In the genomic region with DNA sequence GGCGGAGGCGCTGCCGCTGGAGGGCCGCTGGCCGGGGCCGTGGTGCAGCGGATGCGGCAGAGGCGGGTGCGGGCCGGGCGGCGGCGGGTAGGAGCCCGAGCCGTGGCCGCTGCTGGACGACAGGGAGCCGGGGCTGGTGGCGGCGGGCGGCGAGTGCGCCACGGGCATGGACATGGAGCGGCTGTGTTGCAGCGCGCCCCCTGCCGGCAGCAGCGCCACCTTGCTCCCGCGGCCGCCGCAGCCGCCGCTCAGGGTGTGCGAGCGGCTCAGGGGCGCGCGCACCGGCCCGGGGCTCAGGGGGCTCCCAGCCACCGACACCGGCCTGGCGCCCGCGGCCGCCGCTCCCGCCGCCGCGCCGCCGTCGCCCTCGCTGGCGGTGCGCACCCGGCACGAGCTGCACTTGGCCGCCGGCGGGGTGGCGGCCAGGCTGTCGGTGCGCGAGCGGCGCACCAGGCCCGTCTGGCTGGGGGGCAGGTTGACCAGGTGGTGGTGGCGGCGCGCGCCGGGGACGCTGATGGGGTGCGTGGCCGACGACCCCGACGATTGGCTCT, we compare ENCODE assay signal across 8 cellular contexts. TPM values are rescaled to one million over a fixed set of nuclear protein-coding genes. Genes with fewer than 3 reads are reported as not detected.
A peak's percentile ranks its signal among the peaks of the same experiment; 100 is the strongest.
DNase-seq lines count a peak whose midpoint lies in the region; ATAC-seq and TF ChIP-seq lines count a peak whose summit lies in the region.

No MANE protein-coding gene starts in this region.

- peak overlapping the region; percentile 80 for H3K4me3 Mint-ChIP-seq in CD8-positive, alpha-beta T cell

- no peak overlapping the region for H3K27ac Mint-ChIP-seq in CD8-positive, alpha-beta T cell

- in situ Hi-C loops in brain microvascular endothelial cell (cut with HindIII; ENCODE audit: low pct_ligation_motif_present, low sequenced_read_pairs): loop anchor here (25.0 kb wide), 1 partner anchor 328 kb away; no protein-coding TSS in a partner anchor

- TF ChIP-seq CTCF in CD8-positive, alpha-beta T cell (IDR thresholded peaks at IDR 0.05): peak; percentile 36
- TF ChIP-seq CTCF in brain microvascular endothelial cell (IDR thresholded peaks at IDR 0.05; ENCODE audit: low read depth, low read length, missing control alignments): peak; percentile 41
- peak; percentile 39 for TF ChIP-seq CTCF in retinal pigment epithelial cell (conservative IDR thresholded peaks at IDR 0.05; ENCODE audit: low read depth, low read length)

- peaks cover 13% of the 10 kb centered on the region for H3K36me3 Mint-ChIP-seq in CD8-positive, alpha-beta T cell

- intact Hi-C loops in CD8-positive, alpha-beta T cell (cut with DNase I, micrococcal nuclease): loop anchor here (1.0 to 10.0 kb wide), 4 partner anchors 19 to 1567 kb away; a partner anchor contains a TSS

- DNase-seq in CD8-positive, alpha-beta T cell: peak; percentile 39 to 81 (median 60)
- DNase-seq in T1000 (lab: John Stamatoyannopoulos, UW) (peak; percentile 93), brain microvascular endothelial cell (peak; percentile 42), iPS DF 6.9 (ENCODE audit: low read depth, low spot score) (no peak), retinal pigment epithelial cell (ENCODE audit: low read depth) (no peak)

- peaks cover 36% of the 10 kb centered on the region for H3K4me1 Mint-ChIP-seq in CD8-positive, alpha-beta T cell (ENCODE audit: low read depth)

- H3K9me3 Mint-ChIP-seq in CD8-positive, alpha-beta T cell: no peaks in the 10 kb centered on the region

- H3K9me3 ChIP-seq in CD8-positive, alpha-beta T cell (ENCODE audit: low read length): no peaks in the 10 kb centered on the region
- no peaks in the 10 kb centered on the region for H3K9me3 ChIP-seq in iPS DF 6.9 (ENCODE audit: control insufficient read depth, insufficient read depth, low read length)

- no peaks in the 10 kb centered on the region for H3K27me3 Mint-ChIP-seq in CD8-positive, alpha-beta T cell (ENCODE audit: low read depth)

- ATAC-seq in CD8-positive, alpha-beta T cell: peak; percentile 7
- ATAC-seq in HG03280 (IDR thresholded peaks at IDR 0.05; ENCODE audit: unreplicated experiment): no peak
- no peak for ATAC-seq in HG02973 (IDR thresholded peaks at IDR 0.05; ENCODE audit: unreplicated experiment)

- no peak for TF ChIP-seq EP300 in Ishikawa (IDR thresholded peaks at IDR 0.05; ENCODE audit: borderline replicate concordance)

- POLR2A ChIA-PET in CD8-positive, alpha-beta T cell (lab: Charles Lee): interaction anchor here (0.7 to 1.0 kb wide), 3 partner anchors 85 to 1566 kb away, joined by 3 to 5 read pairs (median 3); a partner anchor contains a TSS

- H3K4me1 ChIP-seq in CD8-positive, alpha-beta T cell (ENCODE audit: insufficient read depth, low read length): peaks cover 24% of the 10 kb centered on the region
- H3K4me1 ChIP-seq in iPS DF 6.9 (ENCODE audit: control insufficient read depth, insufficient read depth, low read length): peaks cover 9% of the 10 kb centered on the region

- peak overlapping the region; percentile 63 for H3K27ac ChIP-seq in CD8-positive, alpha-beta T cell (ENCODE audit: low read depth, low read length)
- H3K27ac ChIP-seq in brain microvascular endothelial cell (no peak overlapping the region), iPS DF 6.9 (ENCODE audit: low read length) (no peak overlapping the region)

- WGBS in iPS DF 6.9 (ENCODE audit: insufficient coverage, insufficient read length): no CpG with 5 or more reads among the region's 83 CpGs

- H3K36me3 ChIP-seq in CD8-positive, alpha-beta T cell (ENCODE audit: insufficient read depth, low read length): no peaks in the 10 kb centered on the region
- H3K36me3 ChIP-seq in brain microvascular endothelial cell (replicated peaks) (peaks cover 17% of the 10 kb centered on the region), iPS DF 6.9 (ENCODE audit: control insufficient read depth, insufficient read depth, low read length) (no peaks in the 10 kb centered on the region; the same call in 1 of the 2 replicates)

- TF ChIP-seq RAD21 in Ishikawa (IDR thresholded peaks at IDR 0.05; ENCODE audit: low read depth): peak; percentile 59; the same call in 1 of the 2 replicates

- no peaks in the 10 kb centered on the region for H3K27me3 ChIP-seq in CD8-positive, alpha-beta T cell (ENCODE audit: insufficient read depth, low read length)
- H3K27me3 ChIP-seq in brain microvascular endothelial cell (replicated peaks): no peaks in the 10 kb centered on the region
- no peaks in the 10 kb centered on the region for H3K27me3 ChIP-seq in iPS DF 6.9 (ENCODE audit: control insufficient read depth, insufficient read depth, low read length)

- H3K4me3 ChIP-seq in CD8-positive, alpha-beta T cell (ENCODE audit: low read depth, low read length): peak overlapping the region; percentile 66
- H3K4me3 ChIP-seq in brain microvascular endothelial cell (ENCODE audit: low read depth, low read length): peak overlapping the region; percentile 61
- peak overlapping the region; percentile 53; the same call in 1 of the 2 replicates for H3K4me3 ChIP-seq in iPS DF 6.9 (ENCODE audit: low read length)
- H3K4me3 ChIP-seq in retinal pigment epithelial cell (ENCODE audit: low read length): peak overlapping the region; percentile 77

- CTCF ChIA-PET in CD8-positive, alpha-beta T cell (lab: Charles Lee): interaction anchor here (0.8 to 1.5 kb wide), 5 partner anchors 14 to 56 kb away, joined by 3 to 6 read pairs (median 3); no protein-coding TSS in a partner anchor

TF ChIP-seq in Ishikawa, 13 proteins besides CTCF, POLR2A, EP300 and RAD21:
- TF ChIP-seq CEBPB (IDR thresholded peaks at IDR 0.05): no peak
- 0 out of 2 replicates have a peak, but pooled peaks have one; percentile 18 for TF ChIP-seq YY1 (IDR thresholded peaks at IDR 0.05; ENCODE audit: low read depth)
- TF ChIP-seq EGR1 (IDR thresholded peaks at IDR 0.05): no peak
- no peak for TF ChIP-seq NFIC (IDR thresholded peaks at IDR 0.05)

RNA-seq across cellular contexts. Expression of a gene that starts 1.7 kb away (rescaled TPM):
- 100 to 1,000 TPM; 197 to 201 TPM for total RNA-seq in CD8-positive, alpha-beta T cell

Comparison
In these comparisons a context has a peak if more than half of its experiments do, and no peak if none do; other contexts are left out.
1. DNase-seq: peak in CD8-positive, alpha-beta T cell (7 of 7), T1000 (single experiment) and brain microvascular endothelial cell (single experiment); none in iPS DF 6.9 (single experiment) and retinal pigment epithelial cell (single experiment).
2. Peak in every context shown above with its lines, with median percentiles within 50 percentile points of each other: H3K4me3 ChIP-seq and CTCF ChIP-seq.